In the genomic region with DNA sequence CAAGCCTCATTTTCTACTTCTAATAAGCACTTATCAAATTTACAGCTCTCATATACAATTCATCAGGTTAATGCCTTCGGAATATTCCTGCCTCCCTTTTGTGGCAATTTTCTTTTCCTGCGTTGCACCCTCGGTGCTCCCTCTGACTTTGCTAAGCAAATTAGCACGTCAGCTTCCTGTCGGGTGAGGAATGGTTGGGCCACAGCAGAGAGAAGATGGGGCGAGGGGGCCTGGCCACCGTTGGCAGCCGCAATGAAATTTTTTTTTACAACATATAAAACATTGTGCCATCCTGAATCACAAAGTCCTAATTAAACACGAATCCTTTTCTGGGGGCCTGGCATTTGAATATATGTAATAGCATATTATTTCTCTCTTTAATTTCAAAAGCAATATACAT, we compare ENCODE assay signal across 15 cellular contexts. TPM values are rescaled to one million over a fixed set of nuclear protein-coding genes. Genes with fewer than 3 reads are reported as not detected.
"Had no signal": no experiment of that assay in that cellular context is flagged by ENCODE, and none has a peak within 500 bp of the region (broad histone marks: within the 10 kb centered on the region; RNA-seq: fewer than 3 reads in every experiment).

No MANE protein-coding gene starts in this region.

- H3K27ac Mint-ChIP-seq: effector memory CD8-positive, alpha-beta T cell had no signal

- DNase-seq: activated CD4-positive, alpha-beta T cell treated with anti-CD3 and anti-CD28 coated beads for 4 hours; activated T-cell treated with anti-CD3 and anti-CD28 coated beads for 4 hours; central memory CD4-positive, alpha-beta T cell; cortex of kidney; effector memory CD8-positive, alpha-beta T cell; hippocampal formation; stimulated activated CD4-positive, alpha-beta T cell treated with anti-CD3 and anti-CD28 coated beads, Interleukin-15, amount 100 ng/mL, for 24 hours; stimulated activated CD4-positive, alpha-beta T cell treated with anti-CD3 and anti-CD28 coated beads, Interleukin-4, amount 100 ng/mL, for 24 hours; T-helper 9 cell; testis had no signal

- H3K4me1 Mint-ChIP-seq: stimulated activated naive CD8-positive, alpha-beta T cell treated with anti-CD3 and anti-CD28 coated beads, Interleukin-15, amount 100 ng/mL, for 72 hours had no signal

- H3K27ac ChIP-seq: adrenal gland, psoas muscle, testis, VCaP had no signal

- H3K9me3 ChIP-seq: testis had no signal

- H3K4me3 Mint-ChIP-seq: effector memory CD8-positive, alpha-beta T cell; stimulated activated naive CD8-positive, alpha-beta T cell treated with anti-CD3 and anti-CD28 coated beads, Interleukin-15, amount 100 ng/mL, for 72 hours had no signal

- H3K4me3 ChIP-seq: adrenal gland, psoas muscle, testis had no signal

- ATAC-seq: effector memory CD8-positive, alpha-beta T cell; psoas muscle; stimulated activated naive CD8-positive, alpha-beta T cell treated with anti-CD3 and anti-CD28 coated beads, Interleukin-15, amount 100 ng/mL, for 72 hours had no signal

- H3K27me3 ChIP-seq: adrenal gland, testis had no signal

- H3K36me3 ChIP-seq: adrenal gland had no signal

RNA-seq across cellular contexts. Expression of a gene that starts 28.1 kb away (rescaled TPM):
- polyA plus RNA-seq: naive thymus-derived CD4-positive, alpha-beta T cell had no signal
